ENCODE assay signal across 11 cellular contexts in the genomic region with DNA sequence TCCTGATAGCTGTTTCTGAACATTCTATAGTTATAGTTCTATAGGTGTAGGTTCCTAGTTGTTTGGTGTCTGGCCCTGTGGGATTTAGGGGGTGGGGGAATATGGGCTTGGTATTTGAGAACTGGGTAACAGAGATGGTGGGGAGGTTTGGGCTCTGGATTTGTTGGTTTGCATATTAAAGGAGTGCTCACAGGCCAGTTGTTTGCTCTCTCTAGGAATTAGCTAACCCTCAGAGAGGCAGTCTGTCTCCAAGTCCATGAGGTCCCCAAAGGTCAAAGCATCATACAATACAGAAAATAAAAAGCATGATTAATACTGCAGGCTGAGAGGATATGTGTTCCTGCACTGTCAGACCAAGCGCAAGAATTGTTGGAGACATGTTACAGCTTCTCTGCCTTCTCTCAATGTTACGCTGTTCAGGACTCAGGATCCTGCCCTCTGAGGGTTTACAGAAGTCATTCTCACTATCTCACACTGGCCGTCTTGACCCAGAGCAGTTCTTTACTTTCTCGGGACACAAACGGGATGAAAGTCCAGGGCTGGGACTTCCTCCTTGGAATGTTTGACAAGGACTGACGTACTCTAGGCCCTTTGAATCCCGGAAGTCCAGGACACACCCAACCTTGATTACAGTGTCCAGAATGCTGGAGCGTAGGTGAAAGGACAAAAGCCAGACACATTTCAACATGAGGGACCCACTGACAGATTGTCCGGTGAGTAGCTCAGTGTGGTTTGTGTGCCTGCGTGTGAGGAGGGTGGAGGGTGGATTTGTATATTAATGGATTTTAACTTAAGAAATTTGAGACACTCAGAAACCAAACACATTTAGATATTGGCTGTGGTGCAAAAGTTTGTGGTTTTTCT. TPM values are rescaled to one million over a fixed set of nuclear protein-coding genes. Genes with fewer than 3 reads are reported as not detected.
DNase-seq lines count a peak whose midpoint lies in the region; ATAC-seq, FAIRE-seq and TF ChIP-seq lines count a peak whose summit lies in the region.
"Had no signal": no experiment of that assay in that cellular context is flagged by ENCODE, and none has a peak within 500 bp of the region (broad histone marks: within the 10 kb centered on the region; RNA-seq: fewer than 3 reads in every experiment).

A gene with protein sequence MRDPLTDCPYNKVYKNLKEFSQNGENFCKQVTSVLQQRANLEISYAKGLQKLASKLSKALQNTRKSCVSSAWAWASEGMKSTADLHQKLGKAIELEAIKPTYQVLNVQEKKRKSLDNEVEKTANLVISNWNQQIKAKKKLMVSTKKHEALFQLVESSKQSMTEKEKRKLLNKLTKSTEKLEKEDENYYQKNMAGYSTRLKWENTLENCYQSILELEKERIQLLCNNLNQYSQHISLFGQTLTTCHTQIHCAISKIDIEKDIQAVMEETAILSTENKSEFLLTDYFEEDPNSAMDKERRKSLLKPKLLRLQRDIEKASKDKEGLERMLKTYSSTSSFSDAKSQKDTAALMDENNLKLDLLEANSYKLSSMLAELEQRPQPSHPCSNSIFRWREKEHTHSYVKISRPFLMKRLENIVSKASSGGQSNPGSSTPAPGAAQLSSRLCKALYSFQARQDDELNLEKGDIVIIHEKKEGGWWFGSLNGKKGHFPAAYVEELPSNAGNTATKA (plus strand): TSS at position 677 of the 864 bp plus-strand sequence. CDS start 10 bp downstream, at position 687.

- H3K4me1 Mint-ChIP-seq in endothelial cell (ENCODE audit: unreplicated experiment), result peaks cover 41% of the 10 kb centered on the region

- in situ Hi-C loops in HepG2 (cut with HindIII; ENCODE audit: extremely low pct_ligation_motif_present, low pct_unique_long_range_greater_than_20kb), result no loop called here

- CTCF ChIA-PET in HepG2 (lab: Yijun Ruan, JAX; ENCODE audit: low intra/inter-chr PET ratio, low total read pairs), result no interaction called here

- BruUV-seq in HepG2 (replicated peaks; lab: Mats Ljungman, UMichigan), result no TSS peak

- TF ChIP-seq RAD21 in HepG2 (CRISPR knock-in tag; IDR thresholded peaks at IDR 0.05), result no peak

- H3K36me3 Mint-ChIP-seq in endothelial cell (ENCODE audit: low read depth, unreplicated experiment), result no peaks in the 10 kb centered on the region
- H3K36me3 Mint-ChIP-seq: neural progenitor cell had no signal

- peak; percentile 23 for FAIRE-seq in HepG2 (lab: Jason Lieb, UNC)

- H4K20me1 ChIP-seq in HepG2 (ENCODE audit: insufficient read depth, low read length), result no peaks in the 10 kb centered on the region

- no peak within 1 kb of the TSS for H3K4me3 Mint-ChIP-seq in endothelial cell (ENCODE audit: unreplicated experiment)
- H3K4me3 Mint-ChIP-seq: neural progenitor cell had no signal

- TF ChIP-seq CTCF in LNCaP clone FGC (IDR thresholded peaks at IDR 0.05; ENCODE audit: control insufficient read depth, extremely low read depth, insufficient read depth) (no peak), HepG2 (CRISPR knock-in tag; IDR thresholded peaks at IDR 0.05) (no peak), suprapubic skin (IDR thresholded peaks at IDR 0.05) (no peak), endothelial cell (IDR thresholded peaks at IDR 0.05; ENCODE audit: unreplicated experiment) (no peak)

- no peaks in the 10 kb centered on the region for H3K79me2 ChIP-seq in HepG2 (ENCODE audit: insufficient read depth, low read length)

- WGBS in HepG2 (ENCODE audit: low lambda C conversion rate), result 20% methylated on average over 10 of the region's 10 CpGs
- WGBS in suprapubic skin, result 60% methylated on average over 9 of the region's 10 CpGs

- TF ChIP-seq POLR2A in HepG2 (IDR thresholded peaks at IDR 0.05; ENCODE audit: insufficient read depth in 1 of 2, low read depth in 2 of 2, low read length in 2 of 2) (no peak), suprapubic skin (IDR thresholded peaks at IDR 0.05) (no peak)

- no peak within 1 kb of the TSS for H3K27ac Mint-ChIP-seq in endothelial cell (ENCODE audit: unreplicated experiment)
- H3K27ac Mint-ChIP-seq: neural progenitor cell had no signal

- H3K9me3 Mint-ChIP-seq in endothelial cell (ENCODE audit: unreplicated experiment), result no peaks in the 10 kb centered on the region
- H3K9me3 Mint-ChIP-seq: neural progenitor cell had no signal

- no peak within 1 kb of the TSS for H3K9ac ChIP-seq in HepG2 (ENCODE audit: insufficient read depth, low read depth, low read length)
- H3K9ac ChIP-seq: neural progenitor cell had no signal

- H3K27ac ChIP-seq in HepG2 (ENCODE audit: extremely low read length, insufficient read depth, low read length) (no peak within 1 kb of the TSS), suprapubic skin (peak within 1 kb of the TSS; percentile 61)
- H3K27ac ChIP-seq: neural progenitor cell had no signal

- H3K9me3 ChIP-seq in HepG2 (ENCODE audit: low read length), result no peaks in the 10 kb centered on the region
- no peaks in the 10 kb centered on the region for H3K9me3 ChIP-seq in suprapubic skin

- H3K27me3 ChIP-seq in HepG2 (ENCODE audit: control insufficient read depth in 1 of 2, insufficient read depth in 2 of 2, low read length in 2 of 2), result no peaks in the 10 kb centered on the region
- no peaks in the 10 kb centered on the region for H3K27me3 ChIP-seq in suprapubic skin
- H3K27me3 ChIP-seq: neural progenitor cell had no signal

- no peak within 1 kb of the TSS for H2AFZ ChIP-seq in HepG2 (ENCODE audit: low read length)
- H2AFZ ChIP-seq: neural progenitor cell had no signal

- DNase-seq in LNCaP clone FGC (ENCODE audit: low read depth) (peak; percentile 50), dedifferentiated amniotic fluid mesenchymal stem cell (ENCODE audit: extremely low spot score) (peak; percentile 47), HepG2 (ENCODE audit: low spot score) (peak; percentile 14), suprapubic skin (ENCODE audit: low spot score in 2 of 2) (no peak), endothelial cell (ENCODE audit: low spot score) (no peak), SIG-M5 (lab: John Stamatoyannopoulos, UW) (no peak)
- DNase-seq: activated CD4-positive, alpha-beta T cell treated with anti-CD3 and anti-CD28 coated beads, Interleukin-2, amount 50 U/mL, for 1 hour; NK-92 treated with Interleukin-12 subunit alpha and Interleukin-12 subunit beta, amount 100 ng/mL, for 24 hours had no signal

- TF ChIP-seq EP300 in HepG2 (IDR thresholded peaks at IDR 0.05; ENCODE audit: low read depth in 2 of 2, low read length in 2 of 2), result no peak
- no peak for TF ChIP-seq EP300 in HepG2 (CRISPR knock-in tag; IDR thresholded peaks at IDR 0.05; ENCODE audit: borderline replicate concordance)
- TF ChIP-seq EP300 in suprapubic skin (IDR thresholded peaks at IDR 0.05), result no peak

- H3K36me3 ChIP-seq in HepG2 (replicated peaks in 1 of 2; ENCODE audit: control insufficient read depth in 1 of 2, insufficient read depth in 2 of 2, low read length in 2 of 2) (no peaks in the 10 kb centered on the region), suprapubic skin (no peaks in the 10 kb centered on the region)
- H3K36me3 ChIP-seq: neural progenitor cell had no signal

- H3K27me3 Mint-ChIP-seq in endothelial cell (ENCODE audit: unreplicated experiment), result peaks cover 1% of the 10 kb centered on the region

- H3K4me1 ChIP-seq in HepG2 (ENCODE audit: insufficient read depth, low read length) (peaks cover 17% of the 10 kb centered on the region), suprapubic skin (no peaks in the 10 kb centered on the region)

- intact Hi-C loops in HepG2 (cut with micrococcal nuclease; ENCODE audit: unreplicated experiment), result no loop called here

- ATAC-seq in HepG2 (peak; percentile 79), GM21526 (IDR thresholded peaks at IDR 0.05; ENCODE audit: low FRiP score, unreplicated experiment) (no peak), GM21825 (IDR thresholded peaks at IDR 0.05; ENCODE audit: unreplicated experiment) (no peak)

- POLR2A ChIA-PET in HepG2 (lab: Yijun Ruan, JAX), result no interaction called here

- H3K4me3 ChIP-seq in LNCaP clone FGC (ENCODE audit: low read depth, low read length) (peak within 1 kb of the TSS; percentile 51), HepG2 (replicated peaks in 1 of 3; ENCODE audit: insufficient read depth in 1 of 3, low read depth in 2 of 3, low read length in 3 of 3) (no peak within 1 kb of the TSS), suprapubic skin (peak within 1 kb of the TSS; percentile 26)
- H3K4me3 ChIP-seq: neural progenitor cell had no signal

- peak within 1 kb of the TSS; percentile 40 for H3K4me2 ChIP-seq in HepG2 (ENCODE audit: low read depth, low read length)
- H3K4me2 ChIP-seq: neural progenitor cell had no signal

TF ChIP-seq in HepG2, 621 proteins besides CTCF, POLR2A, EP300 and RAD21 (continues in another document):
- TF ChIP-seq CBX1 (IDR thresholded peaks at IDR 0.05; ENCODE audit: low read depth) (no peak), ELF1 (CRISPR knock-in tag; IDR thresholded peaks at IDR 0.05) (peak; percentile 57; the same call in 1 of the 2 replicates)

RNA-seq across cellular contexts. Expression of the gene that starts here (rescaled TPM):
- 0.22 TPM in 1 of 2 replicates, not detected in the other for total RNA-seq in HepG2 (2016; rRNA removed; fragmentation: Illumina TruSeq; extraction: Trizol)
- total RNA-seq in HepG2 (2016; cell fraction: cytosol; rRNA removed; fragmentation: Illumina TruSeq; extraction: Trizol; ENCODE audit: low read depth), result 0.09 TPM in 1 of 2 replicates, not detected in the other
- total RNA-seq in HepG2 (2016; cell fraction: insoluble cytoplasmic fraction; rRNA removed; fragmentation: Illumina TruSeq; extraction: Trizol), result 0.15 TPM in 1 of 2 replicates, not detected in the other
- total RNA-seq in HepG2 (2016; cell fraction: membrane; rRNA removed; fragmentation: Illumina TruSeq; extraction: Trizol), result 0.22 TPM in 1 of 2 replicates, not detected in the other
- total RNA-seq in HepG2 (2016; cell fraction: nucleus; rRNA removed; fragmentation: Illumina TruSeq; extraction: Trizol), result 0.41 TPM in 1 of 2 replicates, not detected in the other
- polyA plus RNA-seq in HepG2 (2011; rRNA removed), result 0.10 and 0.22 TPM in 2 replicates
- polyA plus RNA-seq in HepG2 (2011; cell fraction: cytosol; rRNA removed), result 0.12 TPM in 1 of 2 replicates, not detected in the other
- 0.07 TPM in 1 of 2 replicates, not detected in the other for polyA plus RNA-seq in HepG2 (2011; cell fraction: nucleus; rRNA removed)
- 0.21 and 1.0 TPM in 2 replicates for polyA plus RNA-seq in HepG2 (2012)
- 0.17 TPM in 1 of 2 replicates, not detected in the other for polyA plus RNA-seq in HepG2 (2016; cell fraction: cytosol; fragmentation: Illumina TruSeq; extraction: Trizol; ENCODE audit: low read depth)
- polyA plus RNA-seq in HepG2 (2016; cell fraction: insoluble cytoplasmic fraction; fragmentation: Illumina TruSeq; extraction: Trizol; ENCODE audit: low read depth), result not detected in 2 replicates
- polyA plus RNA-seq in HepG2 (2016; cell fraction: membrane; fragmentation: Illumina TruSeq; extraction: Trizol; ENCODE audit: low read depth), result 0.25 TPM in 1 of 2 replicates, not detected in the other
- polyA plus RNA-seq in HepG2 (2016; cell fraction: nucleus; fragmentation: Illumina TruSeq; extraction: Trizol; ENCODE audit: insufficient read depth, low read depth), result not detected in 2 replicates
- polyA minus RNA-seq in HepG2 (2011; rRNA and poly(A)+ RNA removed; ENCODE audit: low replicate concordance), result 0.80 and 1.1 TPM in 2 replicates
- not detected in 2 replicates for polyA minus RNA-seq in HepG2 (2011; cell fraction: cytosol; rRNA and poly(A)+ RNA removed)
- 0.90 and 1.9 TPM in 2 replicates for polyA minus RNA-seq in HepG2 (2011; cell fraction: nucleus; rRNA and poly(A)+ RNA removed)
- 10 to 100 TPM in 2 of 4 donors, 1 to 10 TPM in 2; 7.1 to 38.2 (median 9.0) TPM for total RNA-seq in suprapubic skin
- not detected for total RNA-seq in endothelial cell (ENCODE audit: unreplicated experiment)

Comparison
In these comparisons a context has a peak if more than half of its experiments do, and no peak if none do; other contexts are left out.
1. DNase-seq: peak in LNCaP clone FGC (single experiment), dedifferentiated amniotic fluid mesenchymal stem cell (single experiment) and HepG2 (single experiment); none in suprapubic skin (0 of 2), endothelial cell (single experiment) and SIG-M5 (single experiment).
2. H3K4me3 ChIP-seq: peak in LNCaP clone FGC (single experiment) and suprapubic skin (single experiment); none in HepG2 (0 of 3).